In genomic region chr19:53467503-53468262, GRCh38 we compare ENCODE assay signal across 8 cellular contexts. TPM values are rescaled to one million over a fixed set of nuclear protein-coding genes. Genes with fewer than 3 reads are reported as not detected.
DNase-seq lines count a peak whose midpoint lies in the region; ATAC-seq lines count a peak whose summit lies in the region.

Gene ZNF813 (plus strand): TSS chr19:53467733. CDS start chr19:53483823, 16,090 bp downstream.

- no peaks in the 10 kb centered on the region for H3K9me3 ChIP-seq in NT2/D1 (ENCODE audit: insufficient read depth, low read length)
- H3K9me3 ChIP-seq in esophagus (ENCODE audit: control insufficient read depth in 2 of 2, insufficient read depth in 1 of 2, low read depth in 1 of 2, low read length in 1 of 2), result peaks cover 0 to 8% of the 10 kb centered on the region in 2 donors
- H3K9me3 ChIP-seq in mucosa of stomach (ENCODE audit: control insufficient read depth, low read length), result no peaks in the 10 kb centered on the region

- 0 to 1% methylated on average over 54 of the region's 54 CpGs for WGBS in esophagus, 2 donors

- DNase-seq in AG08395 (ENCODE audit: low spot score) (peak; percentile 94), NT2/D1 (ENCODE audit: low read depth, low spot score) (peak; percentile 78), activated T-cell treated with anti-CD3 and anti-CD28 coated beads for 48 hours (ENCODE audit: low read depth) (peak; percentile 92)
- DNase-seq in stimulated activated CD8-positive, alpha-beta memory T cell treated with anti-CD3 and anti-CD28 coated beads, Interleukin-4, amount 100 ng/mL, for 24 hours (ENCODE audit: low read depth), result peak; percentile 95

- ATAC-seq in GM19025 (IDR thresholded peaks at IDR 0.05; ENCODE audit: low read depth, unreplicated experiment) (peak; percentile 91), HG03442 (IDR thresholded peaks at IDR 0.05; ENCODE audit: unreplicated experiment) (peak; percentile 79)

- peak within 1 kb of the TSS; percentile 76 for H3K9ac ChIP-seq in NT2/D1 (ENCODE audit: insufficient read length, low read depth)
- peak within 1 kb of the TSS; percentile 85 for H3K9ac ChIP-seq in mucosa of stomach (ENCODE audit: low read length)

- H3K36me3 ChIP-seq in NT2/D1 (ENCODE audit: insufficient read depth, insufficient read length, low read length), result no peaks in the 10 kb centered on the region
- no peaks in the 10 kb centered on the region for H3K36me3 ChIP-seq in esophagus (ENCODE audit: control insufficient read depth in 2 of 2, insufficient read depth in 2 of 2, low read length in 1 of 2)
- no peaks in the 10 kb centered on the region for H3K36me3 ChIP-seq in mucosa of stomach (ENCODE audit: control insufficient read depth, insufficient read depth, low read length)

- H3K4me1 ChIP-seq in NT2/D1 (ENCODE audit: insufficient read depth, insufficient read length), result no peaks in the 10 kb centered on the region
- no peaks in the 10 kb centered on the region for H3K4me1 ChIP-seq in esophagus (ENCODE audit: control insufficient read depth in 2 of 2, insufficient read depth in 2 of 2, low read length in 1 of 2)
- H3K4me1 ChIP-seq in mucosa of stomach (ENCODE audit: control insufficient read depth, insufficient read depth, low read length), result peaks cover 2% of the 10 kb centered on the region

- H3K27ac ChIP-seq in esophagus (ENCODE audit: low read depth in 2 of 2, low read length in 1 of 2), result peak within 1 kb of the TSS; percentile 64 to 91

- H3K27me3 ChIP-seq in NT2/D1 (ENCODE audit: insufficient read depth, insufficient read length) (no peaks in the 10 kb centered on the region), esophagus (ENCODE audit: control insufficient read depth in 1 of 2, insufficient read depth in 2 of 2, low read length in 2 of 2) (no peaks in the 10 kb centered on the region), mucosa of stomach (ENCODE audit: control insufficient read depth, insufficient read depth, low read length) (peaks cover 3% of the 10 kb centered on the region)

- peak within 1 kb of the TSS; percentile 64 for H3K4me3 ChIP-seq in NT2/D1 (ENCODE audit: insufficient read length, low read depth)
- peak within 1 kb of the TSS; percentile 62 to 81 for H3K4me3 ChIP-seq in esophagus (ENCODE audit: low read depth in 1 of 2, low read length in 2 of 2)
- H3K4me3 ChIP-seq in mucosa of stomach (ENCODE audit: low read length), result peak within 1 kb of the TSS; percentile 67

RNA-seq across cellular contexts. Expression of gene ZNF813, which starts in this region (rescaled TPM):
- under 1 TPM; 0.82 to 0.96 TPM for polyA plus RNA-seq in esophagus

Comparison
In these comparisons a context has a peak if more than half of its experiments do, and no peak if none do; other contexts are left out.
1. Peak in every context shown above with its lines: DNase-seq, ATAC-seq, H3K4me3 ChIP-seq and H3K27ac ChIP-seq.